ENCODE assay signal across 1 cellular context in genomic region chr3:73604491-73604890, GRCh38.
TF ChIP-seq lines count a peak whose summit lies in the region.

No MANE protein-coding gene starts in this region.

TF ChIP-seq in SK-N-SH, 30 proteins besides CTCF, POLR2A, EP300 and RAD21:
- TF ChIP-seq FOSL2 (IDR thresholded peaks at IDR 0.05; ENCODE audit: borderline replicate concordance, low read depth): no peak
- TF ChIP-seq ELF1 (IDR thresholded peaks at IDR 0.05): no peak
- TF ChIP-seq GATA2 (CRISPR knock-in tag; IDR thresholded peaks at IDR 0.05): no peak
- peak; percentile 47; the same call in 1 of the 2 replicates for TF ChIP-seq TEAD4 (IDR thresholded peaks at IDR 0.05; ENCODE audit: borderline replicate concordance, insufficient read depth)
- no peak for TF ChIP-seq MEF2A (IDR thresholded peaks at IDR 0.05; ENCODE audit: borderline replicate concordance, low read depth)
- no peak for TF ChIP-seq IRF3 (IDR thresholded peaks at IDR 0.05; ENCODE audit: low read depth, low read length)
- no peak for TF ChIP-seq YY1 (IDR thresholded peaks at IDR 0.05; ENCODE audit: low read depth)
- TF ChIP-seq RCOR1 (IDR thresholded peaks at IDR 0.05; ENCODE audit: low read length): no peak
- TF ChIP-seq GABPA (IDR thresholded peaks at IDR 0.05; ENCODE audit: low read depth): no peak
- TF ChIP-seq, protein P1, sequence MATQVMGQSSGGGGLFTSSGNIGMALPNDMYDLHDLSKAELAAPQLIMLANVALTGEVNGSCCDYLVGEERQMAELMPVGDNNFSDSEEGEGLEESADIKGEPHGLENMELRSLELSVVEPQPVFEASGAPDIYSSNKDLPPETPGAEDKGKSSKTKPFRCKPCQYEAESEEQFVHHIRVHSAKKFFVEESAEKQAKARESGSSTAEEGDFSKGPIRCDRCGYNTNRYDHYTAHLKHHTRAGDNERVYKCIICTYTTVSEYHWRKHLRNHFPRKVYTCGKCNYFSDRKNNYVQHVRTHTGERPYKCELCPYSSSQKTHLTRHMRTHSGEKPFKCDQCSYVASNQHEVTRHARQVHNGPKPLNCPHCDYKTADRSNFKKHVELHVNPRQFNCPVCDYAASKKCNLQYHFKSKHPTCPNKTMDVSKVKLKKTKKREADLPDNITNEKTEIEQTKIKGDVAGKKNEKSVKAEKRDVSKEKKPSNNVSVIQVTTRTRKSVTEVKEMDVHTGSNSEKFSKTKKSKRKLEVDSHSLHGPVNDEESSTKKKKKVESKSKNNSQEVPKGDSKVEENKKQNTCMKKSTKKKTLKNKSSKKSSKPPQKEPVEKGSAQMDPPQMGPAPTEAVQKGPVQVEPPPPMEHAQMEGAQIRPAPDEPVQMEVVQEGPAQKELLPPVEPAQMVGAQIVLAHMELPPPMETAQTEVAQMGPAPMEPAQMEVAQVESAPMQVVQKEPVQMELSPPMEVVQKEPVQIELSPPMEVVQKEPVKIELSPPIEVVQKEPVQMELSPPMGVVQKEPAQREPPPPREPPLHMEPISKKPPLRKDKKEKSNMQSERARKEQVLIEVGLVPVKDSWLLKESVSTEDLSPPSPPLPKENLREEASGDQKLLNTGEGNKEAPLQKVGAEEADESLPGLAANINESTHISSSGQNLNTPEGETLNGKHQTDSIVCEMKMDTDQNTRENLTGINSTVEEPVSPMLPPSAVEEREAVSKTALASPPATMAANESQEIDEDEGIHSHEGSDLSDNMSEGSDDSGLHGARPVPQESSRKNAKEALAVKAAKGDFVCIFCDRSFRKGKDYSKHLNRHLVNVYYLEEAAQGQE (IDR thresholded peaks at IDR 0.05; ENCODE audit: low read depth, low read length): no peak
- TF ChIP-seq JUND (IDR thresholded peaks at IDR 0.05): peak; percentile 46
- peak; percentile 77 for TF ChIP-seq TCF12 (IDR thresholded peaks at IDR 0.05)
- no peak for TF ChIP-seq FOXM1 (IDR thresholded peaks at IDR 0.05; ENCODE audit: low read depth)
- 0 out of 2 replicates have a peak, but pooled peaks have one; percentile 25 for TF ChIP-seq POLR2AphosphoS5 (IDR thresholded peaks at IDR 0.05; ENCODE audit: low read depth, low read length)
- TF ChIP-seq, protein P2, sequence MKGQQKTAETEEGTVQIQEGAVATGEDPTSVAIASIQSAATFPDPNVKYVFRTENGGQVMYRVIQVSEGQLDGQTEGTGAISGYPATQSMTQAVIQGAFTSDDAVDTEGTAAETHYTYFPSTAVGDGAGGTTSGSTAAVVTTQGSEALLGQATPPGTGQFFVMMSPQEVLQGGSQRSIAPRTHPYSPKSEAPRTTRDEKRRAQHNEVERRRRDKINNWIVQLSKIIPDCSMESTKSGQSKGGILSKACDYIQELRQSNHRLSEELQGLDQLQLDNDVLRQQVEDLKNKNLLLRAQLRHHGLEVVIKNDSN (IDR thresholded peaks at IDR 0.05; ENCODE audit: borderline replicate concordance, low read depth): no peak
- TF ChIP-seq, protein P3, sequence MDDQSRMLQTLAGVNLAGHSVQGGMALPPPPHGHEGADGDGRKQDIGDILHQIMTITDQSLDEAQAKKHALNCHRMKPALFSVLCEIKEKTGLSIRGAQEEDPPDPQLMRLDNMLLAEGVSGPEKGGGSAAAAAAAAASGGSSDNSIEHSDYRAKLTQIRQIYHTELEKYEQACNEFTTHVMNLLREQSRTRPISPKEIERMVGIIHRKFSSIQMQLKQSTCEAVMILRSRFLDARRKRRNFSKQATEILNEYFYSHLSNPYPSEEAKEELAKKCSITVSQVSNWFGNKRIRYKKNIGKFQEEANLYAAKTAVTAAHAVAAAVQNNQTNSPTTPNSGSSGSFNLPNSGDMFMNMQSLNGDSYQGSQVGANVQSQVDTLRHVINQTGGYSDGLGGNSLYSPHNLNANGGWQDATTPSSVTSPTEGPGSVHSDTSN (IDR thresholded peaks at IDR 0.05): peak; percentile 88
- peak; percentile 60; the same call in 1 of the 2 replicates for TF ChIP-seq NFIC (IDR thresholded peaks at IDR 0.05; ENCODE audit: borderline replicate concordance)
- TF ChIP-seq MXI1 (IDR thresholded peaks at IDR 0.05; ENCODE audit: low read depth, low read length): no peak
- TF ChIP-seq ZBTB33 (IDR thresholded peaks at IDR 0.05; ENCODE audit: borderline replicate concordance, low read depth): no peak
- TF ChIP-seq SMC3 (IDR thresholded peaks at IDR 0.05; ENCODE audit: low read depth, low read length): no peak
- no peak for TF ChIP-seq SIN3A (IDR thresholded peaks at IDR 0.05; ENCODE audit: borderline replicate concordance, low read depth, low read length)
- TF ChIP-seq USF2 (IDR thresholded peaks at IDR 0.05; ENCODE audit: borderline replicate concordance, low read depth, low read length): no peak
- TF ChIP-seq EZH2phosphoT487 (IDR thresholded peaks at IDR 0.05; ENCODE audit: borderline replicate concordance, low read depth): no peak
